ENCODE assay signal across 1 cellular context in genomic region chr3:53347261-53348064, GRCh38.
TF ChIP-seq lines count a peak whose summit lies in the region.

Gene DCP1A, minus strand, starts transcription at chr3:53347543. Its CDS starts 26 bp downstream, at chr3:53347517.

TF ChIP-seq in K562, 482 proteins besides CTCF, POLR2A, EP300 and RAD21 (continued from another document and continues in another):
- TF ChIP-seq CREB3 (tag; conservative IDR thresholded peaks at IDR 0.05; ENCODE audit: low read depth): no peak
- no peak for TF ChIP-seq ZFP1 (CRISPR knock-in tag; IDR thresholded peaks at IDR 0.05)
- no peak for TF ChIP-seq FOXJ3 (CRISPR knock-in tag; IDR thresholded peaks at IDR 0.05)
- TF ChIP-seq SPI1 (IDR thresholded peaks at IDR 0.05; ENCODE audit: borderline replicate concordance, low read depth, low read length): no peak
- TF ChIP-seq EZH2 (IDR thresholded peaks at IDR 0.05; ENCODE audit: borderline replicate concordance, low read depth, low read length): no peak
- TF ChIP-seq POLR3G (IDR thresholded peaks at IDR 0.05; ENCODE audit: extremely low read depth, insufficient read length, insufficient replicate concordance): no peak
- TF ChIP-seq KAT8 (IDR thresholded peaks at IDR 0.05; ENCODE audit: low read depth): no peak
- no peak for TF ChIP-seq PTBP1 (IDR thresholded peaks at IDR 0.05; ENCODE audit: low read depth, low read length)
- TF ChIP-seq E2F5 (CRISPR knock-in tag; IDR thresholded peaks at IDR 0.05): no peak
- no peak for TF ChIP-seq ARID3B (CRISPR knock-in tag; IDR thresholded peaks at IDR 0.05; ENCODE audit: borderline replicate concordance)
- 0 out of 2 replicates have a peak, but pooled peaks have one; percentile 19 for TF ChIP-seq FOSL1 (tag; conservative IDR thresholded peaks at IDR 0.05)
- no peak for TF ChIP-seq CUX1 (CRISPR knock-in tag; IDR thresholded peaks at IDR 0.05)
- no peak for TF ChIP-seq ZFP30 (CRISPR knock-in tag; IDR thresholded peaks at IDR 0.05; ENCODE audit: borderline replicate concordance)
- no peak for TF ChIP-seq ZNF212 (CRISPR knock-in tag; IDR thresholded peaks at IDR 0.05)
- peak; percentile 80 to 85 for TF ChIP-seq NRF1 (conservative IDR thresholded peaks at IDR 0.05 in 1 of 2, IDR thresholded peaks at IDR 0.05 in 1 of 2)
- TF ChIP-seq TEAD1 (CRISPR knock-in tag; IDR thresholded peaks at IDR 0.05): peak; percentile 56 to 93; a peak in 3 of 4 replicates
- TF ChIP-seq ZNF518B (CRISPR knock-in tag; IDR thresholded peaks at IDR 0.05): no peak
- no peak for TF ChIP-seq ZNF57 (CRISPR knock-in tag; IDR thresholded peaks at IDR 0.05)
- peak; percentile 90 to 95; a peak in 3 of 4 replicates for TF ChIP-seq UBTF (IDR thresholded peaks at IDR 0.05; ENCODE audit: borderline replicate concordance in 1 of 2, low read depth in 2 of 2, low read length in 2 of 2)
- 0 out of 4 replicates have a peak, but pooled peaks of 1 of the 2 experiments have one; percentile 39 for TF ChIP-seq FOXA3 (CRISPR knock-in tag; conservative IDR thresholded peaks at IDR 0.05 in 1 of 2, IDR thresholded peaks at IDR 0.05 in 1 of 2)
- TF ChIP-seq NEUROD1 (IDR thresholded peaks at IDR 0.05; ENCODE audit: borderline replicate concordance, low read depth, low read length, partially characterized antibody): peak; percentile 80
- TF ChIP-seq KLF13 (tag; IDR thresholded peaks at IDR 0.05; ENCODE audit: borderline replicate concordance, low read depth): peak; percentile 94
- TF ChIP-seq HBP1 (CRISPR knock-in tag; IDR thresholded peaks at IDR 0.05): no peak
- no peak for TF ChIP-seq SMARCB1 (IDR thresholded peaks at IDR 0.05; ENCODE audit: insufficient read length, low read depth)
- no peak; the same call in 1 of the 2 replicates for TF ChIP-seq ZNF165 (CRISPR knock-in tag; IDR thresholded peaks at IDR 0.05; ENCODE audit: borderline replicate concordance)
- TF ChIP-seq ZNF589 (CRISPR knock-in tag; IDR thresholded peaks at IDR 0.05; ENCODE audit: low read depth): no peak
- TF ChIP-seq TFAP4 (CRISPR knock-in tag; IDR thresholded peaks at IDR 0.05; ENCODE audit: borderline replicate concordance): peak; percentile 91
- TF ChIP-seq ZNF586 (CRISPR knock-in tag; conservative IDR thresholded peaks at IDR 0.05): no peak
- no peak for TF ChIP-seq HIVEP1 (CRISPR knock-in tag; IDR thresholded peaks at IDR 0.05)
- peak in 1 of 2 experiments; percentile 98; a peak in 2 of 4 replicates for TF ChIP-seq ZNF639 (CRISPR knock-in tag; conservative IDR thresholded peaks at IDR 0.05 in 1 of 2, IDR thresholded peaks at IDR 0.05 in 1 of 2)
- no peak; the same call in 1 of the 2 replicates for TF ChIP-seq FOXP4 (CRISPR knock-in tag; IDR thresholded peaks at IDR 0.05; ENCODE audit: borderline replicate concordance)
- no peak for TF ChIP-seq NFYB (IDR thresholded peaks at IDR 0.05; ENCODE audit: extremely low read depth, insufficient read length)
- no peak for TF ChIP-seq CEBPG (CRISPR knock-in tag; IDR thresholded peaks at IDR 0.05)
- TF ChIP-seq CEBPG (tag; conservative IDR thresholded peaks at IDR 0.05 in 1 of 2, IDR thresholded peaks at IDR 0.05 in 1 of 2): no peak
